In the genomic region with DNA sequence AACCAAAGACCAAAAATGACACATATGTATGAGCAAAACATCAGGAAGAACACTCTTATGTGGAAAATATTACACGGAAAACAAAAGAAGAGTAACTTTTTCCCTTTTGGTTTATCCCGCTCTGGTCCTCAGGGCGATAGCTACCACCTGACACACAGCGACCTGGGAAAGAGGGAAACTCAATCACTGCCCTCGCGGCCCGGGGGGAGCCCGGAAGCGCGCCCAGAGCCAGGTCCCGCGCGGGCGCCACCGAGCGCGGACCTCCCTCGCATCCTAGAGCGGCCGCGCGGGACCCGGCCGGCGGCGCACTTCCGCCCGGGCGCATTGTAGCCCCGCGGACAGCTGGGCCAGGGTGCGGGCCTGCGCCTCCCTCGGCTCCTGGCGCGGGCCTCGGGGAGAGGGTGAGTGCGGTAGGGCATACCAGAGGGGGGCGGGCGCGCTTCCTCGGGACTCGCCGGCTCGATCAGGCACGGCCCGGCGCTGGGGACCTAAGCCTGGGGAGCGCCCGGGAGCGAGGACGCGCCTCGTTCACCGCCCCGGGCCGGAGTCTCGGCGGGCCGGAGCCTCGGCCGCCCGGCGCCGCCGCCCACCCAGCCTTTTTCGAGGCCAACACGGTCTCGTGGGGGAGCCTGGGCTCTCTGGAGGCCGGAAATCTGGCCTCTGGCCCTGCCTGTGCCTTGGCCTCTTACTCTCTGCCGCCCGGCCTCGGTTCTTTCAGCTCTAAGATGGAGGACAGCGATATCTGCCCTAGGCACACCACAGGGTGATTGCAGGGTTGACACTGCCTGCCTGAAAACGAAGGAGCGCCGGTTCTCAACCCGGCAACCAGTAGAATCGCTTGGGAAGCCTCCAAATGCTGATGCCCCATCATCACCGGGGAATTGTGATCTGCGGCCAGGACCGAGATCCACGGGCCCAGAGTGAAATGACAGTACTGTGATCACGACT, we compare ENCODE assay signal across 1 cellular context.
TF ChIP-seq lines count a peak whose summit lies in the region.

ELAC1 (plus strand) TSS at position 327 of the 948 bp plus-strand sequence. CDS start 6,365 bp downstream, outside the sequence.

TF ChIP-seq in HepG2, 621 proteins besides CTCF, POLR2A, EP300 and RAD21 (continued from another document and continues in another):
- TF ChIP-seq ZNF788 (CRISPR knock-in tag; IDR thresholded peaks at IDR 0.05; ENCODE audit: borderline replicate concordance), result peak; percentile 48; the same call in 1 of the 2 replicates
- TF ChIP-seq ZNF713 (CRISPR knock-in tag; IDR thresholded peaks at IDR 0.05), result no peak
- no peak for TF ChIP-seq ZKSCAN5 (CRISPR knock-in tag; IDR thresholded peaks at IDR 0.05)
- 0 out of 2 replicates have a peak, but pooled peaks have one; percentile 31 for TF ChIP-seq ZFP36L1 (CRISPR knock-in tag; IDR thresholded peaks at IDR 0.05)
- TF ChIP-seq KDM4B (CRISPR knock-in tag; IDR thresholded peaks at IDR 0.05), result peak; percentile 26; the same call in 1 of the 2 replicates
- TF ChIP-seq ZNF296 (CRISPR knock-in tag; conservative IDR thresholded peaks at IDR 0.05), result no peak
- peak; percentile 78 for TF ChIP-seq HOXA3 (CRISPR knock-in tag; IDR thresholded peaks at IDR 0.05)
- peak; percentile 91 for TF ChIP-seq TAF1 (CRISPR knock-in tag; IDR thresholded peaks at IDR 0.05)
- TF ChIP-seq ATAD3A (CRISPR knock-in tag; IDR thresholded peaks at IDR 0.05), result no peak
- TF ChIP-seq NFE2 (CRISPR knock-in tag; IDR thresholded peaks at IDR 0.05), result no peak
- no peak for TF ChIP-seq MBNL3 (CRISPR knock-in tag; conservative IDR thresholded peaks at IDR 0.05)
- TF ChIP-seq, protein P1, sequence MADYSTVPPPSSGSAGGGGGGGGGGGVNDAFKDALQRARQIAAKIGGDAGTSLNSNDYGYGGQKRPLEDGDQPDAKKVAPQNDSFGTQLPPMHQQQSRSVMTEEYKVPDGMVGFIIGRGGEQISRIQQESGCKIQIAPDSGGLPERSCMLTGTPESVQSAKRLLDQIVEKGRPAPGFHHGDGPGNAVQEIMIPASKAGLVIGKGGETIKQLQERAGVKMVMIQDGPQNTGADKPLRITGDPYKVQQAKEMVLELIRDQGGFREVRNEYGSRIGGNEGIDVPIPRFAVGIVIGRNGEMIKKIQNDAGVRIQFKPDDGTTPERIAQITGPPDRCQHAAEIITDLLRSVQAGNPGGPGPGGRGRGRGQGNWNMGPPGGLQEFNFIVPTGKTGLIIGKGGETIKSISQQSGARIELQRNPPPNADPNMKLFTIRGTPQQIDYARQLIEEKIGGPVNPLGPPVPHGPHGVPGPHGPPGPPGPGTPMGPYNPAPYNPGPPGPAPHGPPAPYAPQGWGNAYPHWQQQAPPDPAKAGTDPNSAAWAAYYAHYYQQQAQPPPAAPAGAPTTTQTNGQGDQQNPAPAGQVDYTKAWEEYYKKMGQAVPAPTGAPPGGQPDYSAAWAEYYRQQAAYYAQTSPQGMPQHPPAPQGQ (CRISPR knock-in tag; IDR thresholded peaks at IDR 0.05; ENCODE audit: borderline replicate concordance), result no peak
- TF ChIP-seq HMGA1 (CRISPR knock-in tag; conservative IDR thresholded peaks at IDR 0.05), result no peak
- TF ChIP-seq MTF2 (CRISPR knock-in tag; IDR thresholded peaks at IDR 0.05; ENCODE audit: borderline replicate concordance), result no peak
- no peak for TF ChIP-seq HHEX (CRISPR knock-in tag; IDR thresholded peaks at IDR 0.05)
- TF ChIP-seq TOE1 (CRISPR knock-in tag; IDR thresholded peaks at IDR 0.05), result no peak
- no peak for TF ChIP-seq ISX (CRISPR knock-in tag; conservative IDR thresholded peaks at IDR 0.05)
- peak; percentile 71; the same call in 1 of the 2 replicates for TF ChIP-seq EED (CRISPR knock-in tag; IDR thresholded peaks at IDR 0.05)
- TF ChIP-seq SUZ12 (IDR thresholded peaks at IDR 0.05; ENCODE audit: low read depth, low read length), result no peak
- no peak for TF ChIP-seq GTF3A (CRISPR knock-in tag; conservative IDR thresholded peaks at IDR 0.05)
- no peak for TF ChIP-seq ZNF558 (CRISPR knock-in tag; IDR thresholded peaks at IDR 0.05; ENCODE audit: borderline replicate concordance)
- TF ChIP-seq GATAD1 (CRISPR knock-in tag; IDR thresholded peaks at IDR 0.05), result peak; percentile 72
- no peak for TF ChIP-seq PLRG1 (conservative IDR thresholded peaks at IDR 0.05)
- TF ChIP-seq CHD4 (IDR thresholded peaks at IDR 0.05; ENCODE audit: borderline replicate concordance, low read length), result no peak
- TF ChIP-seq, protein P2, sequence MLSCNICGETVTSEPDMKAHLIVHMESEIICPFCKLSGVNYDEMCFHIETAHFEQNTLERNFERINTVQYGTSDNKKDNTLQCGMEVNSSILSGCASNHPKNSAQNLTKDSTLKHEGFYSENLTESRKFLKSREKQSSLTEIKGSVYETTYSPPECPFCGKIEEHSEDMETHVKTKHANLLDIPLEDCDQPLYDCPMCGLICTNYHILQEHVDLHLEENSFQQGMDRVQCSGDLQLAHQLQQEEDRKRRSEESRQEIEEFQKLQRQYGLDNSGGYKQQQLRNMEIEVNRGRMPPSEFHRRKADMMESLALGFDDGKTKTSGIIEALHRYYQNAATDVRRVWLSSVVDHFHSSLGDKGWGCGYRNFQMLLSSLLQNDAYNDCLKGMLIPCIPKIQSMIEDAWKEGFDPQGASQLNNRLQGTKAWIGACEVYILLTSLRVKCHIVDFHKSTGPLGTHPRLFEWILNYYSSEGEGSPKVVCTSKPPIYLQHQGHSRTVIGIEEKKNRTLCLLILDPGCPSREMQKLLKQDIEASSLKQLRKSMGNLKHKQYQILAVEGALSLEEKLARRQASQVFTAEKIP (CRISPR knock-in tag; IDR thresholded peaks at IDR 0.05; ENCODE audit: borderline replicate concordance), result no peak
- no peak for TF ChIP-seq ZNF3 (CRISPR knock-in tag; IDR thresholded peaks at IDR 0.05)
- TF ChIP-seq ZBTB46 (CRISPR knock-in tag; IDR thresholded peaks at IDR 0.05; ENCODE audit: borderline replicate concordance), result no peak
- TF ChIP-seq BRD4 (CRISPR knock-in tag; IDR thresholded peaks at IDR 0.05), result no peak; the same call in 1 of the 2 replicates
- peak; percentile 37; the same call in 1 of the 2 replicates for TF ChIP-seq ZNF24 (IDR thresholded peaks at IDR 0.05)
- TF ChIP-seq, protein P3, sequence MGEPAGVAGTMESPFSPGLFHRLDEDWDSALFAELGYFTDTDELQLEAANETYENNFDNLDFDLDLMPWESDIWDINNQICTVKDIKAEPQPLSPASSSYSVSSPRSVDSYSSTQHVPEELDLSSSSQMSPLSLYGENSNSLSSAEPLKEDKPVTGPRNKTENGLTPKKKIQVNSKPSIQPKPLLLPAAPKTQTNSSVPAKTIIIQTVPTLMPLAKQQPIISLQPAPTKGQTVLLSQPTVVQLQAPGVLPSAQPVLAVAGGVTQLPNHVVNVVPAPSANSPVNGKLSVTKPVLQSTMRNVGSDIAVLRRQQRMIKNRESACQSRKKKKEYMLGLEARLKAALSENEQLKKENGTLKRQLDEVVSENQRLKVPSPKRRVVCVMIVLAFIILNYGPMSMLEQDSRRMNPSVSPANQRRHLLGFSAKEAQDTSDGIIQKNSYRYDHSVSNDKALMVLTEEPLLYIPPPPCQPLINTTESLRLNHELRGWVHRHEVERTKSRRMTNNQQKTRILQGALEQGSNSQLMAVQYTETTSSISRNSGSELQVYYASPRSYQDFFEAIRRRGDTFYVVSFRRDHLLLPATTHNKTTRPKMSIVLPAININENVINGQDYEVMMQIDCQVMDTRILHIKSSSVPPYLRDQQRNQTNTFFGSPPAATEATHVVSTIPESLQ (CRISPR knock-in tag; conservative IDR thresholded peaks at IDR 0.05), result 0 out of 2 replicates have a peak, but pooled peaks have one; percentile 32
- TF ChIP-seq NR2C2 (CRISPR knock-in tag; IDR thresholded peaks at IDR 0.05; ENCODE audit: borderline replicate concordance), result peak; percentile 67
- TF ChIP-seq, protein P4, sequence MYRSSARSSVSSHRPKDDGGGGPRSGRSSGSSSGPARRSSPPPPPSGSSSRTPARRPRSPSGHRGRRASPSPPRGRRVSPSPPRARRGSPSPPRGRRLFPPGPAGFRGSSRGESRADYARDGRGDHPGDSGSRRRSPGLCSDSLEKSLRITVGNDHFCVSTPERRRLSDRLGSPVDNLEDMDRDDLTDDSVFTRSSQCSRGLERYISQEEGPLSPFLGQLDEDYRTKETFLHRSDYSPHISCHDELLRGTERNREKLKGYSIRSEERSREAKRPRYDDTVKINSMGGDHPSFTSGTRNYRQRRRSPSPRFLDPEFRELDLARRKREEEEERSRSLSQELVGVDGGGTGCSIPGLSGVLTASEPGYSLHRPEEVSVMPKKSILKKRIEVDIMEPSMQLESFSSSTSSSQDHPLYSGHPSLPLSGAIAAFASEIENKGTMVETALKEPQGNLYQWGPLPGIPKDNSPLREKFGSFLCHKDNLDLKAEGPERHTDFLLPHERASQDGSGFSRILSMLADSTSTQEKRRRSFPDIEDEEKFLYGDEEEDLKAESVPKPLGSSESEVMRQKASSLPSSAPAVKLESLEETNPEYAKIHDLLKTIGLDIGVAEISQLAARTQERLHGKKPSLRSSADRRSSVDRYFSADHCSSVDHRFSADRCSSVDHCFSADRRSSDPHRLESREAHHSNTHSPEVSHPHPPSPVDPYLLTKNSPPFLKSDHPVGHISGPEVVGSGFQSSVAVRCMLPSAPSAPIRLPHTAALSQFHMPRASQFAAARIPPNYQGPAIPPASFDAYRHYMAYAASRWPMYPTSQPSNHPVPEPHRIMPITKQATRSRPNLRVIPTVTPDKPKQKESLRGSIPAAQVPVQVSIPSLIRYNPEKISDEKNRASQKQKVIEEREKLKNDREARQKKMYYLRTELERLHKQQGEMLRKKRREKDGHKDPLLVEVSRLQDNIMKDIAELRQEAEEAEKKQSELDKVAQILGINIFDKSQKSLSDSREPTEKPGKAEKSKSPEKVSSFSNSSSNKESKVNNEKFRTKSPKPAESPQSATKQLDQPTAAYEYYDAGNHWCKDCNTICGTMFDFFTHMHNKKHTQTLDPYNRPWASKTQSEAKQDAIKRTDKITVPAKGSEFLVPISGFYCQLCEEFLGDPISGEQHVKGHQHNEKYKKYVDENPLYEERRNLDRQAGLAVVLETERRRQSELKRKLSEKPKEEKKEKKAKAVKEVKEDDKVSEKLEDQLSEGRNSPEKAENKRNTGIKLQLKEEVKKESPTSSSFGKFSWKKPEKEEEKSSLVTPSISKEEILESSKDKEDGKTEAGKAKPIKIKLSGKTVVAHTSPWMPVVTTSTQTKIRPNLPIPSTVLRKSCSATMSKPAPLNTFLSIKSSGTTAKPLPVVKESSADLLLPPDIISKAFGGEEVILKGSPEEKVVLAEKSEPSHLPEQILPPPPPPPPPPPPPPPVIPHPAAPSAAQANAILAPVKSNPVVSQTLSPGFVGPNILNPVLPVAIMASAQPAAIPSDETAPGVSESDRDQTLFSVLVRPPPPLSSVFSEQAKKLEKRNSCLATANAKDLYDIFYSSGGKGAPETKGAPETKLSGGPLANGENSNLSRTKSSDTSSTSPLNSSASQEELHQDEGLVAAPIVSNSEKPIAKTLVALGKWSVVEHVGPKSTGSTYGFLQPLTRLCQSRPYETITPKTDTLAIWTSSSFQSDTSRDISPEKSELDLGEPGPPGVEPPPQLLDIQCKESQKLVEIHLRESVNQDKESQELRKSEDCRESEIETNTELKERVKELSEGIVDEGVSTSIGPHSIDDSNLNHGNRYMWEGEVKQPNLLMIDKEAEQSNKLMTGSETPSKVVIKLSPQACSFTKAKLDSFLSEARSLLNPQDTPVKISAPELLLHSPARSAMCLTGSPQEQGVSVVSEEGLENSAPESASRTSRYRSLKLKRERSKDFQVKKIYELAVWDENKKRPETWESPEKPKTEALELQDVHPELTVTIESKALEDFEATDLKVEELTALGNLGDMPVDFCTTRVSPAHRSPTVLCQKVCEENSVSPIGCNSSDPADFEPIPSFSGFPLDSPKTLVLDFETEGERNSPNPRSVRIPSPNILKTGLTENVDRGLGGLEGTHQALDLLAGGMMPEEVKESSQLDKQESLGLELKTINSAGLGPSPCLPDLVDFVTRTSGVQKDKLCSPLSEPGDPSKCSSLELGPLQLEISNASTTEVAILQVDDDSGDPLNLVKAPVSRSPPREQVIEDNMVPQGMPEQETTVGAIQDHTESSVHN (CRISPR knock-in tag; IDR thresholded peaks at IDR 0.05), result no peak
- peak; percentile 82; the same call in 1 of the 2 replicates for TF ChIP-seq ZNF800 (CRISPR knock-in tag; IDR thresholded peaks at IDR 0.05)
- TF ChIP-seq HMG20B (CRISPR knock-in tag; conservative IDR thresholded peaks at IDR 0.05), result 0 out of 2 replicates have a peak, but pooled peaks have one; percentile 54
- TF ChIP-seq BRCA1 (CRISPR knock-in tag; IDR thresholded peaks at IDR 0.05), result peak; percentile 62; the same call in 1 of the 2 replicates
- no peak for TF ChIP-seq NCOA5 (CRISPR knock-in tag; IDR thresholded peaks at IDR 0.05)
- no peak for TF ChIP-seq BATF2 (CRISPR knock-in tag; IDR thresholded peaks at IDR 0.05)
- TF ChIP-seq KMT2A (CRISPR knock-in tag; IDR thresholded peaks at IDR 0.05), result peak; percentile 88
- TF ChIP-seq NFYC (CRISPR knock-in tag; IDR thresholded peaks at IDR 0.05), result no peak
- no peak for TF ChIP-seq ZNF256 (CRISPR knock-in tag; conservative IDR thresholded peaks at IDR 0.05)
- no peak for TF ChIP-seq EZH2 (conservative IDR thresholded peaks at IDR 0.05; ENCODE audit: low read depth, low read length)
